ENCODE assay signal across 9 cellular contexts in the genomic region with DNA sequence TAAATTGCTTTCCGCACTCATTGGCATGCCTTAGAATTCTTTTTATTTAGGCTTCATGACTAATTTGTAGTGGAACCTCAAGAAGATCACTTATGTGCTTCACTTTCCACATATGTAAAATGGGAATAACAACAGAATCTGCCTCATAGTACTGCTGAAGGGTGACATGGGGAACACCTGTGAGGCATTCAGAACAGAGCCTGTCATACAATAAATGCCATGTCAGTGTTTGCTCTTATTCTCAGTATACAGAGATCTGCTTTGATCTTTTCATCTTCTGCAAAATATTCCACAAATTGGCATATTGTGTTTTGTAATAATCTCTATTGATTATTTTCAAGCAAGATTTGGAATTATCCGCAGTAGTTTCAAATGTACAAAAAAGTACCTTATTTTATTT. TPM values are rescaled to one million over a fixed set of nuclear protein-coding genes. Genes with fewer than 3 reads are reported as not detected.
"Had no signal": no experiment of that assay in that cellular context is flagged by ENCODE, and none has a peak within 500 bp of the region (broad histone marks: within the 10 kb centered on the region; RNA-seq: fewer than 3 reads in every experiment).

No MANE protein-coding gene starts in this region.

- H3K4me3 Mint-ChIP-seq: GM23338, H9, IgD-negative memory B cell had no signal

- H3K4me1 Mint-ChIP-seq: IgD-negative memory B cell had no signal

- H3K27ac Mint-ChIP-seq: GM23338, H9, IgD-negative memory B cell had no signal

- H3K9me3 Mint-ChIP-seq: GM23338, H9, IgD-negative memory B cell had no signal

- FAIRE-seq: H1, H54, HTR-8/SVneo had no signal

- H3K27me3 Mint-ChIP-seq: IgD-negative memory B cell had no signal

- H3K4me3 ChIP-seq: GM23338 had no signal

- H3K36me3 Mint-ChIP-seq: IgD-negative memory B cell had no signal

- DNase-seq: H9, HCEC 1CT, KBM-7 had no signal

- ATAC-seq: GM23338 had no signal

RNA-seq across cellular contexts. Expression of a gene that starts 17.4 kb away (rescaled TPM):
- total RNA-seq: HT-29 had no signal
- polyA plus RNA-seq: IgD-negative memory B cell had no signal
